ENCODE assay signal across 8 cellular contexts in the genomic region with DNA sequence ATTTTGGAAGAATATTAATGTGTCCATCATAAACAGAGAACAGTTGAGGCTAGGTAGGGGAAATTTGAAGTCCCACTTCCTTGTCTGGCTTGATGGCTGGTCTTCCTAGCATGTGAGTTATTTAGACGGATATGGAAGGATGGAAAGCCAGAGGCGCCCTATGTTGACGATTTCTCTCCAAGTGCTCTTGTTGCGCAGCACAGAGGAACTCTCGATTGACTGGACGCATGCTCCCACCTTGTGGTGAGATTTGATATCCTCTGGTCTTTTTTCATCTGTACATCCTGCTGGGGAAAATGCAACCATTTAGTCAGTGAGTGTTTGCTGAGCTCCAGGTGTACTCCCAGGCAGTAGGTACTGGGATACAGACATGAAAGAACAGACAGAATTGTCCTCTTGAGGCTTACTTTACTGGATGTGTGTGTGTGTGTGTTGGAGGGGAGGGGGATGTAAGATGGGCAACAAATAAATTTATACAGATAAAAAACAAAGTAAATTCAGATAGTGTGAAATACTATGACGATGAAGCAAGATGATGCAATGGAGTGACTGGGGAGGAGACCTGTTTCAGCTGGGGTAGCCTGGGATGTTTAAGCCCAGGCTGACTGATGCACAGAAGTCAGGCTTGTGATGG.
DNase-seq lines count a peak whose midpoint lies in the region; ATAC-seq and TF ChIP-seq lines count a peak whose summit lies in the region.

No MANE protein-coding gene starts in this region.

- no peaks in the 10 kb centered on the region for H4K20me1 ChIP-seq in PC-3 (ENCODE audit: low read length)

- peak; percentile 54 for DNase-seq in activated CD8-positive, alpha-beta memory T cell treated with anti-CD3 and anti-CD28 coated beads, Interleukin-2, amount 10 ng/mL, durations not matched to agents 7 days and 5 days
- DNase-seq in activated CD8-positive, alpha-beta memory T cell treated with anti-CD3 and anti-CD28 coated beads, Interleukin-2, amount 50 U/mL, for 4 hours, result no peak
- DNase-seq in Kasumi-1 (lab: John Stamatoyannopoulos, UW) (peak; percentile 74 to 83), PC-3 (peak; percentile 92), astrocyte of the spinal cord (ENCODE audit: low read depth, low spot score) (peak; percentile 89), iPS DF 19.7 (ENCODE audit: low read depth, low spot score) (peak; percentile 52)
- DNase-seq in stimulated activated CD4-positive, alpha-beta T cell treated with anti-CD3 and anti-CD28 coated beads, Interleukin-12 subunit alpha, Interleukin-12 subunit beta, amount 100 ng/mL, for 48 hours (ENCODE audit: low read depth in 2 of 3, low spot score in 1 of 3), result peak; percentile 6 to 10 (median 8)

- peak; percentile 53 for ATAC-seq in activated CD8-positive, alpha-beta memory T cell treated with anti-CD3 and anti-CD28 coated beads, Interleukin-2, amount 10 ng/mL, durations not matched to agents 7 days and 5 days
- peak; percentile 97 for ATAC-seq in PC-3
- ATAC-seq in HG02763 (IDR thresholded peaks at IDR 0.05; ENCODE audit: unreplicated experiment), result no peak

- BruUV-seq in PC-3 (replicated peaks; lab: Mats Ljungman, UMichigan), result no TSS peak

- TF ChIP-seq CTCF in PC-3 (conservative IDR thresholded peaks at IDR 0.05; ENCODE audit: low read depth, low read length) (peak; percentile 80), astrocyte of the spinal cord (IDR thresholded peaks at IDR 0.05; ENCODE audit: low read depth, low read length) (peak; percentile 56)

- CTCF ChIA-PET in activated CD8-positive, alpha-beta memory T cell treated with anti-CD3 and anti-CD28 coated beads, Interleukin-2, amount 10 ng/mL, durations not matched to agents 7 days and 5 days (lab: Charles Lee), result interaction anchor here (1.0 to 2.0 kb wide), 2 partner anchors 320 to 326 kb away, joined by 3 to 7 read pairs; a partner anchor contains a TSS
- CTCF ChIA-PET in PC-3 (lab: Charles Lee), result no interaction called here

- H3K4me2 ChIP-seq in PC-3 (ENCODE audit: low read length), result peak overlapping the region; percentile 24; the same call in 1 of the 2 replicates

- no peak overlapping the region for H3K4me3 Mint-ChIP-seq in activated CD8-positive, alpha-beta memory T cell treated with anti-CD3 and anti-CD28 coated beads, Interleukin-2, amount 10 ng/mL, durations not matched to agents 7 days and 5 days

- no peaks in the 10 kb centered on the region for H3K4me1 Mint-ChIP-seq in activated CD8-positive, alpha-beta memory T cell treated with anti-CD3 and anti-CD28 coated beads, Interleukin-2, amount 10 ng/mL, durations not matched to agents 7 days and 5 days

- no peaks in the 10 kb centered on the region for H3F3A ChIP-seq in PC-3 (ENCODE audit: low read length, unreplicated experiment)

- POLR2A ChIA-PET in PC-3 (lab: Charles Lee; ENCODE audit: unreplicated experiment), result no interaction called here

- no peaks in the 10 kb centered on the region for H3K36me3 Mint-ChIP-seq in activated CD8-positive, alpha-beta memory T cell treated with anti-CD3 and anti-CD28 coated beads, Interleukin-2, amount 10 ng/mL, durations not matched to agents 7 days and 5 days

- intact Hi-C loops in PC-3 (cut with micrococcal nuclease), result loop anchor here (1.0 to 2.0 kb wide), 3 partner anchors 43 to 318 kb away; no protein-coding TSS in a partner anchor

- H3K9ac ChIP-seq in PC-3 (ENCODE audit: low read length), result no peak overlapping the region

- no peaks in the 10 kb centered on the region for H3K9me3 Mint-ChIP-seq in activated CD8-positive, alpha-beta memory T cell treated with anti-CD3 and anti-CD28 coated beads, Interleukin-2, amount 10 ng/mL, durations not matched to agents 7 days and 5 days (ENCODE audit: low read depth)

- H3K27me3 Mint-ChIP-seq in activated CD8-positive, alpha-beta memory T cell treated with anti-CD3 and anti-CD28 coated beads, Interleukin-2, amount 10 ng/mL, durations not matched to agents 7 days and 5 days, result peaks cover 13% of the 10 kb centered on the region

- in situ Hi-C loops in astrocyte of the spinal cord (cut with HindIII; ENCODE audit: low sequenced_read_pairs), result no loop called here

- no peaks in the 10 kb centered on the region for H3K9me2 ChIP-seq in PC-3 (replicated peaks; ENCODE audit: low read length)

- no peak overlapping the region for H3K27ac Mint-ChIP-seq in activated CD8-positive, alpha-beta memory T cell treated with anti-CD3 and anti-CD28 coated beads, Interleukin-2, amount 10 ng/mL, durations not matched to agents 7 days and 5 days

- no peaks in the 10 kb centered on the region for H3K27me3 ChIP-seq in PC-3 (ENCODE audit: low read length)

- no peaks in the 10 kb centered on the region for H3K4me1 ChIP-seq in PC-3 (ENCODE audit: insufficient read depth, low read length)

- H3K27ac ChIP-seq in PC-3 (ENCODE audit: low read length), result no peak overlapping the region

- no peaks in the 10 kb centered on the region for H3K36me3 ChIP-seq in PC-3 (ENCODE audit: low read depth, low read length)

- H3K4me3 ChIP-seq in PC-3 (ENCODE audit: low read length) (no peak overlapping the region), astrocyte of the spinal cord (ENCODE audit: low read depth, low read length) (no peak overlapping the region)

- H3K9me3 ChIP-seq in PC-3 (ENCODE audit: low read length), result no peaks in the 10 kb centered on the region

- H3K79me2 ChIP-seq in PC-3 (ENCODE audit: low read length), result no peaks in the 10 kb centered on the region

- peak overlapping the region; percentile 73 for H2AFZ ChIP-seq in PC-3 (ENCODE audit: low read length)
